In genomic region chr1:27515626-27516025, GRCh38 we compare ENCODE assay signal across 30 cellular contexts. TPM values are rescaled to one million over a fixed set of nuclear protein-coding genes. Genes with fewer than 3 reads are reported as not detected.
DNase-seq lines count a peak whose midpoint lies in the region; ATAC-seq and TF ChIP-seq lines count a peak whose summit lies in the region.
"Had no signal": no experiment of that assay in that cellular context is flagged by ENCODE, and none has a peak within 500 bp of the region (broad histone marks: within the 10 kb centered on the region; RNA-seq: fewer than 3 reads in every experiment).

No MANE protein-coding gene starts in this region.

- H3K4me1 Mint-ChIP-seq in MCF 10A (ENCODE audit: insufficient read depth, unreplicated experiment): peaks cover 26% of the 10 kb centered on the region
- peaks cover 34% of the 10 kb centered on the region for H3K4me1 Mint-ChIP-seq in mesothelial cell of epicardium

- H3K27ac ChIP-seq in breast epithelium (peak overlapping the region; percentile 11 to 52), skeletal muscle tissue (ENCODE audit: low read depth, low read length) (peak overlapping the region; percentile 73)
- H3K27ac ChIP-seq: C4-2B, tibial artery had no signal

- TF ChIP-seq CTCF in breast epithelium (IDR thresholded peaks at IDR 0.05): no peak
- TF ChIP-seq CTCF in MCF 10A (IDR thresholded peaks at IDR 0.05; ENCODE audit: unreplicated experiment): no peak
- TF ChIP-seq CTCF in mesothelial cell of epicardium (IDR thresholded peaks at IDR 0.05; ENCODE audit: unreplicated experiment): no peak

- no peaks in the 10 kb centered on the region for H3K36me3 Mint-ChIP-seq in MCF 10A (ENCODE audit: insufficient read depth, unreplicated experiment)
- H3K36me3 Mint-ChIP-seq in mesothelial cell of epicardium: no peaks in the 10 kb centered on the region
- H3K36me3 Mint-ChIP-seq: activated naive CD8-positive, alpha-beta T cell treated with anti-CD3 and anti-CD28 coated beads, Interleukin-2, amount 10 ng/mL, durations not matched to agents 7 days and 5 days; naive B cell; T-cell had no signal

- peak overlapping the region in 1 of 3 donors; percentile 16 for H3K9ac ChIP-seq in skeletal muscle tissue (ENCODE audit: low read depth in 1 of 3, low read length in 3 of 3)

- ATAC-seq in GM21360 (IDR thresholded peaks at IDR 0.05; ENCODE audit: unreplicated experiment): no peak
- ATAC-seq: left ventricle myocardium superior; stimulated activated naive CD8-positive, alpha-beta T cell treated with anti-CD3 and anti-CD28 coated beads, Interleukin-15, amount 100 ng/mL, for 72 hours; T-cell had no signal

- POLR2A ChIA-PET in MCF 10A (lab: Yijun Ruan, JAX): interaction anchor here (0.8 to 3.0 kb wide), 3 partner anchors 11 to 26 kb away, joined by 3 to 17 read pairs (median 3); partner anchors contain the start of gene WASF2

- DNase-seq in breast epithelium (ENCODE audit: low spot score in 2 of 2) (no peak), MCF 10A (ENCODE audit: unreplicated experiment) (no peak), mesothelial cell of epicardium (ENCODE audit: low spot score in 2 of 2, unreplicated experiment in 2 of 2) (no peak), GF-D8 (lab: John Stamatoyannopoulos, UW) (no peak), posterior vena cava (ENCODE audit: low spot score) (no peak), HCEC 1CT (no peak)
- DNase-seq: 8988T; activated CD4-positive, alpha-beta T cell treated with anti-CD3 and anti-CD28 coated beads, Interleukin-2, amount 10 ng/mL, durations not matched to agents 24 days and 14 days; activated effector memory CD4-positive, alpha-beta T cell treated with Interleukin-2 at 50 U/mL for 16 hours; activated naive CD8-positive, alpha-beta T cell treated with anti-CD3 and anti-CD28 coated beads, Interleukin-2, amount 10 ng/mL, durations not matched to agents 7 days and 5 days; activated T-cell treated with anti-CD3 and anti-CD28 coated beads, Interleukin-2, amount 50 U/mL, for 1 hour; aorta; Caco-2; head of caudate nucleus; islet precursor cell; left ventricle myocardium superior; naive B cell; NCI-H1048; NCI-H1694 treated with DMSO at 0.1 percent for 48 hours; NCI-H446 treated with DMSO at 0.1 percent for 48 hours; NCI-H774; RPMI8226; stimulated activated CD4-positive, alpha-beta T cell treated with anti-CD3 and anti-CD28 coated beads, Interleukin-1b, Interleukin-23, amount 100 ng/mL, for 48 hours; stimulated activated naive CD8-positive, alpha-beta T cell treated with anti-CD3 and anti-CD28 coated beads, Interleukin-15, amount 100 ng/mL, for 72 hours; T-cell; tibial artery had no signal

- no TSS peak for BruUV-seq in MCF 10A (replicated peaks; lab: Mats Ljungman, UMichigan)

- CTCF ChIA-PET in MCF 10A (lab: Yijun Ruan, JAX): interaction anchor here (0.6 to 3.7 kb wide), 4 partner anchors 41 to 640 kb away, joined by 3 to 15 read pairs (median 3); no protein-coding TSS in a partner anchor

- TF ChIP-seq POLR2A in breast epithelium (IDR thresholded peaks at IDR 0.05): no peak

- H3K27me3 ChIP-seq in breast epithelium (no peaks in the 10 kb centered on the region), skeletal muscle tissue (ENCODE audit: control insufficient read depth in 3 of 3, insufficient read depth in 3 of 3, low read length in 3 of 3) (no peaks in the 10 kb centered on the region)
- H3K27me3 ChIP-seq: tibial artery had no signal

- H3K4me3 ChIP-seq in breast epithelium (no peak overlapping the region), skeletal muscle tissue (ENCODE audit: low read length in 3 of 3) (no peak overlapping the region)
- H3K4me3 ChIP-seq: tibial artery had no signal

- no peak overlapping the region for H3K4me3 Mint-ChIP-seq in MCF 10A (ENCODE audit: unreplicated experiment)
- no peak overlapping the region for H3K4me3 Mint-ChIP-seq in mesothelial cell of epicardium
- H3K4me3 Mint-ChIP-seq: activated CD4-positive, alpha-beta T cell treated with anti-CD3 and anti-CD28 coated beads, Interleukin-2, amount 10 ng/mL, durations not matched to agents 24 days and 14 days; activated naive CD8-positive, alpha-beta T cell treated with anti-CD3 and anti-CD28 coated beads, Interleukin-2, amount 10 ng/mL, durations not matched to agents 7 days and 5 days; endodermal cell; naive B cell; stimulated activated naive CD8-positive, alpha-beta T cell treated with anti-CD3 and anti-CD28 coated beads, Interleukin-15, amount 100 ng/mL, for 72 hours; T-cell had no signal

- H3K27ac Mint-ChIP-seq in MCF 10A (ENCODE audit: low read depth, unreplicated experiment) (no peak overlapping the region), mesothelial cell of epicardium (peak overlapping the region; percentile 47)
- H3K27ac Mint-ChIP-seq: activated CD4-positive, alpha-beta T cell treated with anti-CD3 and anti-CD28 coated beads, Interleukin-2, amount 10 ng/mL, durations not matched to agents 24 days and 14 days; activated naive CD8-positive, alpha-beta T cell treated with anti-CD3 and anti-CD28 coated beads, Interleukin-2, amount 10 ng/mL, durations not matched to agents 7 days and 5 days; endodermal cell; stimulated activated naive CD8-positive, alpha-beta T cell treated with anti-CD3 and anti-CD28 coated beads, Interleukin-15, amount 100 ng/mL, for 72 hours; T-cell had no signal

- no peaks in the 10 kb centered on the region for H3K9me3 Mint-ChIP-seq in MCF 10A (ENCODE audit: unreplicated experiment)
- H3K9me3 Mint-ChIP-seq in mesothelial cell of epicardium: no peaks in the 10 kb centered on the region
- H3K9me3 Mint-ChIP-seq: activated CD4-positive, alpha-beta T cell treated with anti-CD3 and anti-CD28 coated beads, Interleukin-2, amount 10 ng/mL, durations not matched to agents 24 days and 14 days; activated naive CD8-positive, alpha-beta T cell treated with anti-CD3 and anti-CD28 coated beads, Interleukin-2, amount 10 ng/mL, durations not matched to agents 7 days and 5 days; endodermal cell; naive B cell; stimulated activated naive CD8-positive, alpha-beta T cell treated with anti-CD3 and anti-CD28 coated beads, Interleukin-15, amount 100 ng/mL, for 72 hours; T-cell had no signal

- peaks cover 0 to 15% of the 10 kb centered on the region in 2 donors for H3K4me1 ChIP-seq in breast epithelium
- H3K4me1 ChIP-seq in skeletal muscle tissue (ENCODE audit: control insufficient read depth in 3 of 3, insufficient read depth in 3 of 3, low read length in 3 of 3): peaks cover 43 to 54% (median 45%) of the 10 kb centered on the region in 3 donors

- H3K9me3 ChIP-seq in breast epithelium (no peaks in the 10 kb centered on the region), skeletal muscle tissue (ENCODE audit: control insufficient read depth in 3 of 3, low read length in 3 of 3) (no peaks in the 10 kb centered on the region)
- H3K9me3 ChIP-seq: Caco-2, tibial artery had no signal

- H3K36me3 ChIP-seq in breast epithelium: no peaks in the 10 kb centered on the region
- no peaks in the 10 kb centered on the region for H3K36me3 ChIP-seq in skeletal muscle tissue (ENCODE audit: control insufficient read depth in 3 of 3, insufficient read depth in 3 of 3, low read length in 3 of 3)
- H3K36me3 ChIP-seq: tibial artery had no signal

- H3K27me3 Mint-ChIP-seq in MCF 10A (ENCODE audit: insufficient read depth, unreplicated experiment): no peaks in the 10 kb centered on the region
- H3K27me3 Mint-ChIP-seq in mesothelial cell of epicardium (ENCODE audit: low read depth): no peaks in the 10 kb centered on the region
- H3K27me3 Mint-ChIP-seq: activated CD4-positive, alpha-beta T cell treated with anti-CD3 and anti-CD28 coated beads, Interleukin-2, amount 10 ng/mL, durations not matched to agents 24 days and 14 days; activated naive CD8-positive, alpha-beta T cell treated with anti-CD3 and anti-CD28 coated beads, Interleukin-2, amount 10 ng/mL, durations not matched to agents 7 days and 5 days; naive B cell; stimulated activated naive CD8-positive, alpha-beta T cell treated with anti-CD3 and anti-CD28 coated beads, Interleukin-15, amount 100 ng/mL, for 72 hours; T-cell had no signal

- intact Hi-C loops in breast epithelium (cut with DNase I; ENCODE audit: low total_unique reads) (loop anchor here (1.0 kb wide), 1 partner anchor 80 kb away; no protein-coding TSS in a partner anchor), MCF 10A (cut with micrococcal nuclease) (no loop called here), posterior vena cava (cut with DNase I) (no loop called here)

RNA-seq across cellular contexts. Expression of gene WASF2, which starts 25.7 kb away (rescaled TPM):
- total RNA-seq in breast epithelium: 10 to 100 TPM; 41.6 to 93.5 (median 43.2) TPM
- 131 and 154 TPM in 2 replicates for total RNA-seq in MCF 10A (2022)
- 97.8 to 102 TPM (median 99.3 TPM) in 3 replicates for total RNA-seq in mesothelial cell of epicardium
- total RNA-seq in skeletal muscle tissue: 25.6 TPM
- total RNA-seq in posterior vena cava: 100 to 1,000 TPM; 154 to 155 TPM
